ENCODE assay signal across 1 cellular context in the genomic region with DNA sequence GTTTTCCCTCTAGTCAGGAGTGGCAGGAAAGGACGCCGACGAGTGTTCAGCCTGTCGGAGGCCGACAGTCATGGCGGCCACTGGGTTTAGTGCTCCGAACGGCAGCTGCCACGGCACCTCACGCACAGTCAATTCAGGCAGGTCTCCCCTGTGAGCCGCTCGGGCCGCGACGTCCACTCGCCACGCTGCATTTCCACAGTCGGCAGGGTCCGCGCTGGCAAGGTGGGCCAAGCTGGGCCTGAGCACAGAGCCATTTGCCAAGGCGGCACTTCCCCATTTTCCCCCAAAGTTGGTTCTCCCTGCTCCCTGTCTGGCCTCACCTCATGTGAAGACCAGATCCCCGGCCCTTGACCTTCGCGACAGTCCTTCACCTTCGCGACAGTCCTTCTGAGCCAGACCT.
TF ChIP-seq lines count a peak whose summit lies in the region.

No MANE protein-coding gene starts in this region.

TF ChIP-seq in WTC11, 78 proteins besides CTCF, POLR2A, EP300 and RAD21 (continued from another document):
- TF ChIP-seq ESRRA (CRISPR knock-in tag; IDR thresholded peaks at IDR 0.05; ENCODE audit: borderline replicate concordance) (no peak), GTF2I (CRISPR knock-in tag; conservative IDR thresholded peaks at IDR 0.05) (no peak), CBFB (CRISPR knock-in tag; IDR thresholded peaks at IDR 0.05; ENCODE audit: low read depth) (no peak), SP1 (CRISPR knock-in tag; conservative IDR thresholded peaks at IDR 0.05) (no peak)
